17 cellular contexts compared by ENCODE assay signal in genomic region chr2:95004287-95004686, GRCh38. TPM values are rescaled to one million over a fixed set of nuclear protein-coding genes. Genes with fewer than 3 reads are reported as not detected.
DNase-seq lines count a peak whose midpoint lies in the region; ATAC-seq and TF ChIP-seq lines count a peak whose summit lies in the region.
"Had no signal": no experiment of that assay in that cellular context is flagged by ENCODE, and none has a peak within 500 bp of the region (broad histone marks: within the 10 kb centered on the region; RNA-seq: fewer than 3 reads in every experiment).

No MANE protein-coding gene starts in this region.

- TF ChIP-seq CTCF in neural crest cell (conservative IDR thresholded peaks at IDR 0.05) = no peak

- no peak for DNase-seq in stimulated activated naive CD8-positive, alpha-beta T cell treated with anti-CD3 and anti-CD28 coated beads, Interleukin-15, amount 100 ng/mL, for 72 hours
- no peak for DNase-seq in stimulated activated naive CD8-positive, alpha-beta T cell treated with anti-CD3 and anti-CD28 coated beads, Interleukin-15, Interleukin-2, amounts not matched to agents 100 U/mL and 50 U/mL, for 24 hours
- no peak for DNase-seq in activated naive CD8-positive, alpha-beta T cell treated with anti-CD3 and anti-CD28 coated beads, Interleukin-2, amount 50 U/mL, for 24 hours
- DNase-seq in neural crest cell (ENCODE audit: low read depth, low spot score) = no peak
- DNase-seq in central memory CD4-positive, alpha-beta T cell = no peak
- no peak for DNase-seq in activated CD8-positive, alpha-beta memory T cell treated with anti-CD3 and anti-CD28 coated beads for 24 hours
- DNase-seq: ACHN, AML-193, Caco-2, IMR-90, Kasumi-1, NCI-H1105, NCI-H187 treated with DMSO at 0.1 percent for 48 hours, NCI-H69, SHP77 treated with DMSO at 0.1 percent for 48 hours had no signal

- peaks cover 19% of the 10 kb centered on the region for H3K4me1 Mint-ChIP-seq in stimulated activated naive CD8-positive, alpha-beta T cell treated with anti-CD3 and anti-CD28 coated beads, Interleukin-15, amount 100 ng/mL, for 72 hours
- H3K4me1 Mint-ChIP-seq in activated naive CD8-positive, alpha-beta T cell treated with anti-CD3 and anti-CD28 coated beads, Interleukin-2, amount 50 U/mL, for 24 hours = peaks cover 7% of the 10 kb centered on the region
- peaks cover 31% of the 10 kb centered on the region for H3K4me1 Mint-ChIP-seq in neural crest cell
- H3K4me1 Mint-ChIP-seq: CD14-positive monocyte had no signal

- no peak overlapping the region for H3K4me3 Mint-ChIP-seq in stimulated activated naive CD8-positive, alpha-beta T cell treated with anti-CD3 and anti-CD28 coated beads, Interleukin-15, amount 100 ng/mL, for 72 hours
- no peak overlapping the region for H3K4me3 Mint-ChIP-seq in activated naive CD8-positive, alpha-beta T cell treated with anti-CD3 and anti-CD28 coated beads, Interleukin-2, amount 50 U/mL, for 24 hours
- no peak overlapping the region for H3K4me3 Mint-ChIP-seq in neural crest cell
- H3K4me3 Mint-ChIP-seq: CD14-positive monocyte had no signal

- peaks cover 31% of the 10 kb centered on the region for H3K27me3 Mint-ChIP-seq in stimulated activated naive CD8-positive, alpha-beta T cell treated with anti-CD3 and anti-CD28 coated beads, Interleukin-15, amount 100 ng/mL, for 72 hours
- peaks cover 3% of the 10 kb centered on the region for H3K27me3 Mint-ChIP-seq in activated naive CD8-positive, alpha-beta T cell treated with anti-CD3 and anti-CD28 coated beads, Interleukin-2, amount 50 U/mL, for 24 hours
- no peaks in the 10 kb centered on the region for H3K27me3 Mint-ChIP-seq in neural crest cell (ENCODE audit: low read depth)

- H3K9me3 Mint-ChIP-seq in stimulated activated naive CD8-positive, alpha-beta T cell treated with anti-CD3 and anti-CD28 coated beads, Interleukin-15, amount 100 ng/mL, for 72 hours = no peaks in the 10 kb centered on the region
- H3K9me3 Mint-ChIP-seq in activated naive CD8-positive, alpha-beta T cell treated with anti-CD3 and anti-CD28 coated beads, Interleukin-2, amount 50 U/mL, for 24 hours = no peaks in the 10 kb centered on the region
- H3K9me3 Mint-ChIP-seq in neural crest cell = no peaks in the 10 kb centered on the region
- H3K9me3 Mint-ChIP-seq: CD14-positive monocyte had no signal

- ATAC-seq in stimulated activated naive CD8-positive, alpha-beta T cell treated with anti-CD3 and anti-CD28 coated beads, Interleukin-15, amount 100 ng/mL, for 72 hours = peak; percentile 31
- no peak for ATAC-seq in stimulated activated naive CD8-positive, alpha-beta T cell treated with anti-CD3 and anti-CD28 coated beads, Interleukin-15, Interleukin-2, amounts not matched to agents 100 U/mL and 50 U/mL, for 24 hours
- peak; percentile 12 for ATAC-seq in activated naive CD8-positive, alpha-beta T cell treated with anti-CD3 and anti-CD28 coated beads, Interleukin-2, amount 50 U/mL, for 24 hours
- ATAC-seq in GM19324 (IDR thresholded peaks at IDR 0.05; ENCODE audit: low FRiP score, unreplicated experiment) = no peak

- peak overlapping the region in 1 of 2 donors; percentile 43 for H3K27ac Mint-ChIP-seq in stimulated activated naive CD8-positive, alpha-beta T cell treated with anti-CD3 and anti-CD28 coated beads, Interleukin-15, amount 100 ng/mL, for 72 hours
- H3K27ac Mint-ChIP-seq in activated naive CD8-positive, alpha-beta T cell treated with anti-CD3 and anti-CD28 coated beads, Interleukin-2, amount 50 U/mL, for 24 hours = no peak overlapping the region
- peak overlapping the region; percentile 85 for H3K27ac Mint-ChIP-seq in neural crest cell (ENCODE audit: unreplicated experiment)
- H3K27ac Mint-ChIP-seq: CD14-positive monocyte had no signal

- H3K36me3 Mint-ChIP-seq in activated naive CD8-positive, alpha-beta T cell treated with anti-CD3 and anti-CD28 coated beads, Interleukin-2, amount 50 U/mL, for 24 hours (ENCODE audit: low read depth) = no peaks in the 10 kb centered on the region
- no peaks in the 10 kb centered on the region for H3K36me3 Mint-ChIP-seq in neural crest cell (ENCODE audit: low read depth)
- H3K36me3 Mint-ChIP-seq: CD14-positive monocyte had no signal

RNA-seq across cellular contexts. Expression of gene MAL, which starts 21.2 kb away (rescaled TPM):
- 0.48 and 0.65 TPM in 2 replicates for total RNA-seq in neural crest cell
- total RNA-seq: Caco-2, IMR-90 had no signal

Comparison
In these comparisons a context has a peak if more than half of its experiments do, and no peak if none do; other contexts are left out.
1. ATAC-seq: peak in stimulated activated naive CD8-positive, alpha-beta T cell treated with anti-CD3 and anti-CD28 coated beads, Interleukin-15, amount 100 ng/mL, for 72 hours (single experiment) and activated naive CD8-positive, alpha-beta T cell treated with anti-CD3 and anti-CD28 coated beads, Interleukin-2, amount 50 U/mL, for 24 hours (single experiment); none in stimulated activated naive CD8-positive, alpha-beta T cell treated with anti-CD3 and anti-CD28 coated beads, Interleukin-15, Interleukin-2, amounts not matched to agents 100 U/mL and 50 U/mL, for 24 hours (single experiment) and GM19324 (single experiment).